13 cellular contexts compared by ENCODE assay signal in genomic region chr14:100606687-100607610, GRCh38. TPM values are rescaled to one million over a fixed set of nuclear protein-coding genes. Genes with fewer than 3 reads are reported as not detected.
"Had no signal": no experiment of that assay in that cellular context is flagged by ENCODE, and none has a peak within 500 bp of the region (broad histone marks: within the 10 kb centered on the region; RNA-seq: fewer than 3 reads in every experiment).

No MANE protein-coding gene starts in this region.

- H3K4me1 Mint-ChIP-seq: activated CD4-positive, alpha-beta T cell treated with anti-CD3 and anti-CD28 coated beads, Interleukin-2, amount 10 ng/mL, durations not matched to agents 7 days and 5 days; activated naive CD8-positive, alpha-beta T cell treated with anti-CD3 and anti-CD28 coated beads for 36 hours had no signal

- H3K4me1 ChIP-seq: lower lobe of right lung, psoas muscle had no signal

- H3K27me3 ChIP-seq: testis had no signal

- H3K36me3 ChIP-seq: lower lobe of right lung had no signal

- ATAC-seq: esophagus mucosa, lower lobe of right lung, psoas muscle had no signal

- H3K27ac ChIP-seq: lower lobe of right lung, psoas muscle had no signal

- DNase-seq: activated CD4-positive, alpha-beta T cell treated with anti-CD3 and anti-CD28 coated beads, Interleukin-2, amount 10 ng/mL, durations not matched to agents 7 days and 5 days; activated CD4-positive, CD25-positive, alpha-beta regulatory T cell; activated gamma-delta T cell treated with Interleukin-2 at 50 U/mL for 16 hours; activated naive CD8-positive, alpha-beta T cell treated with anti-CD3 and anti-CD28 coated beads for 36 hours; cerebellar nuclear complex; lower lobe of right lung; naive B cell; psoas muscle; stimulated activated CD4-positive, alpha-beta T cell treated with anti-CD3 and anti-CD28 coated beads, Interleukin-4, amount 100 ng/mL, for 24 hours had no signal

- H3K27me3 Mint-ChIP-seq: activated naive CD8-positive, alpha-beta T cell treated with anti-CD3 and anti-CD28 coated beads for 36 hours had no signal

- H3K27ac Mint-ChIP-seq: activated CD4-positive, alpha-beta T cell treated with anti-CD3 and anti-CD28 coated beads, Interleukin-2, amount 10 ng/mL, durations not matched to agents 7 days and 5 days; activated naive CD8-positive, alpha-beta T cell treated with anti-CD3 and anti-CD28 coated beads for 36 hours; naive B cell; stimulated activated naive CD8-positive, alpha-beta T cell treated with anti-CD3 and anti-CD28 coated beads, Interleukin-15, Interleukin-2, amounts not matched to agents 100 ng/mL and 50 ng/mL, for 24 hours had no signal

- H3K4me3 Mint-ChIP-seq: activated CD4-positive, alpha-beta T cell treated with anti-CD3 and anti-CD28 coated beads, Interleukin-2, amount 10 ng/mL, durations not matched to agents 7 days and 5 days; activated naive CD8-positive, alpha-beta T cell treated with anti-CD3 and anti-CD28 coated beads for 36 hours; naive B cell; stimulated activated naive CD8-positive, alpha-beta T cell treated with anti-CD3 and anti-CD28 coated beads, Interleukin-15, Interleukin-2, amounts not matched to agents 100 ng/mL and 50 ng/mL, for 24 hours had no signal

- H3K9me3 ChIP-seq: lower lobe of right lung, testis had no signal

- H3K4me3 ChIP-seq: lower lobe of right lung, psoas muscle, testis had no signal

RNA-seq across cellular contexts. Expression of gene BEGAIN, which starts 19.7 kb away (rescaled TPM):
- total RNA-seq: glomerular endothelial cell had no signal
